ENCODE assay signal across 24 cellular contexts in the genomic region with DNA sequence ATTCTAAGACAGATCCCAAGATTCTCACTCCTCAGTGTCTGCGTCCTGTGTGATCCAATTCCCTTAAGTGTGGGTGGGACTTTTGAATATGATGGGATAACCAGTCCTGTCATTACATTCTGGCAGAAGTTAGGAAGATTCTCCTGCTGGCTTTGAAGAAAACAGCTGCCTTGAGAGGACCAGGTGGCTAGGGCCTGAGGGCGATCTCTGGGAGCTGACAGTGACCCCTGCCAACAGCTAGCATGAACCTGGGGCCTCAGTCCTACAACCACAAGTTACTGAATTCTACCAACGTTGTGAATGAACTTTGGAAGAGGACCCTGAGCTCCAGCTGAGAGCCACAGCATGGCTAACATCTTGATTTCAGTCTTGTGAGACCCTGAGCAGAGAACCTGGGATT. TPM values are rescaled to one million over a fixed set of nuclear protein-coding genes. Genes with fewer than 3 reads are reported as not detected.
DNase-seq lines count a peak whose midpoint lies in the region; ATAC-seq, FAIRE-seq and TF ChIP-seq lines count a peak whose summit lies in the region.
"Had no signal": no experiment of that assay in that cellular context is flagged by ENCODE, and none has a peak within 500 bp of the region (broad histone marks: within the 10 kb centered on the region; RNA-seq: fewer than 3 reads in every experiment).

No MANE protein-coding gene starts in this region.

- TF ChIP-seq POLR2A in HCT116 (IDR thresholded peaks at IDR 0.05; ENCODE audit: borderline replicate concordance, extremely low read depth, insufficient read depth, insufficient read length) (no peak), H1 (IDR thresholded peaks at IDR 0.05; ENCODE audit: control extremely low read depth in 1 of 2, low read depth in 2 of 2, low read length in 2 of 2) (no peak)

- H2BK20ac ChIP-seq in H1 (ENCODE audit: low read length): peak overlapping the region; percentile 68; the same call in 1 of the 2 replicates

- H3K9me3 ChIP-seq in HCT116 (ENCODE audit: control insufficient read depth in 1 of 2, insufficient read depth in 1 of 2, low read depth in 1 of 2, low read length in 2 of 2) (no peaks in the 10 kb centered on the region), RWPE2 (ENCODE audit: severe bottlenecking) (peaks cover 2% of the 10 kb centered on the region), H1 (ENCODE audit: insufficient read depth in 2 of 2, low read depth in 1 of 2, low read length in 1 of 2) (peaks cover 3 to 7% of the 10 kb centered on the region in 2 experiments; a peak in 2 of 4 replicates), neuronal stem cell (replicated peaks in 1 of 2; ENCODE audit: control insufficient read depth in 2 of 2, insufficient read depth in 1 of 2, low read depth in 1 of 2, low read length in 2 of 2) (peaks cover 2% of the 10 kb centered on the region in 2 donors)

- H3K4me1 ChIP-seq in HCT116 (ENCODE audit: control insufficient read depth in 1 of 2, insufficient read depth in 2 of 2, low read length in 2 of 2): peaks cover 45 to 60% of the 10 kb centered on the region in 2 experiments
- peaks cover 31% of the 10 kb centered on the region for H3K4me1 ChIP-seq in RWPE2 (ENCODE audit: insufficient read depth, poor library complexity, severe bottlenecking)
- H3K4me1 ChIP-seq in H1 (replicated peaks in 1 of 4; ENCODE audit: control insufficient read depth in 3 of 4, insufficient read depth in 4 of 4, low read length in 3 of 4): no peaks in the 10 kb centered on the region; a peak in 2 of 7 replicates
- peaks cover 3 to 4% of the 10 kb centered on the region in 2 donors for H3K4me1 ChIP-seq in neuronal stem cell (ENCODE audit: control insufficient read depth in 2 of 2, insufficient read depth in 1 of 2, low read depth in 1 of 2, low read length in 2 of 2)
- H3K4me1 ChIP-seq: BLaER1 treated with 17β-estradiol and CSF1 and Interleukin-3, amounts not matched to agents 10 nM and 100 nM had no signal

- H4K20me1 ChIP-seq in HCT116 (ENCODE audit: insufficient read depth): no peaks in the 10 kb centered on the region
- H4K20me1 ChIP-seq in H1 (replicated peaks in 1 of 2; ENCODE audit: control insufficient read depth in 1 of 2, insufficient read depth in 2 of 2, low read length in 2 of 2): no peaks in the 10 kb centered on the region
- H4K20me1 ChIP-seq: BLaER1 treated with 17β-estradiol and CSF1 and Interleukin-3, amounts not matched to agents 10 nM and 100 nM had no signal

- H3K79me2 ChIP-seq in HCT116 (ENCODE audit: insufficient read depth, low read length) (no peaks in the 10 kb centered on the region), H1 (ENCODE audit: control insufficient read depth in 1 of 2, insufficient read depth in 2 of 2, low read length in 2 of 2) (no peaks in the 10 kb centered on the region)

- H3K18ac ChIP-seq in H1 (ENCODE audit: extremely low read depth, low read length) (no peak overlapping the region), neuronal stem cell (ENCODE audit: low read length) (no peak overlapping the region)

- H3K56ac ChIP-seq in H1 (replicated peaks; ENCODE audit: insufficient read length, low read depth, low read length): no peak overlapping the region

- no peaks in the 10 kb centered on the region for H3K36me3 ChIP-seq in HCT116 (ENCODE audit: control insufficient read depth in 1 of 2, insufficient read depth in 2 of 2, low read length in 2 of 2)
- H3K36me3 ChIP-seq in RWPE2 (ENCODE audit: low read depth): no peaks in the 10 kb centered on the region
- no peaks in the 10 kb centered on the region; a peak in 1 of 8 replicates for H3K36me3 ChIP-seq in H1 (ENCODE audit: control insufficient read depth in 2 of 4, insufficient read depth in 4 of 4, low read length in 3 of 4)
- H3K36me3 ChIP-seq in neuronal stem cell (replicated peaks in 1 of 2; ENCODE audit: control insufficient read depth in 2 of 2, insufficient read depth in 2 of 2, low read length in 2 of 2): peaks cover 0 to 2% of the 10 kb centered on the region in 2 donors
- H3K36me3 ChIP-seq: BLaER1 treated with 17β-estradiol and CSF1 and Interleukin-3, amounts not matched to agents 10 nM and 100 nM; MG63 had no signal

- H3K4me3 ChIP-seq in HCT116 (replicated peaks in 1 of 2; ENCODE audit: low read depth in 1 of 2, low read length in 2 of 2) (no peak overlapping the region), RWPE2 (ENCODE audit: severe bottlenecking) (no peak overlapping the region), H1 (ENCODE audit: extremely low read depth in 1 of 4, insufficient read depth in 2 of 4, low read depth in 3 of 4, low read length in 4 of 4) (no peak overlapping the region), neuronal stem cell (ENCODE audit: low read length in 2 of 2) (no peak overlapping the region)
- H3K4me3 ChIP-seq: A549; BLaER1 treated with 17β-estradiol and CSF1 and Interleukin-3, amounts not matched to agents 10 nM and 100 nM; MG63 had no signal

- H2BK12ac ChIP-seq in H1 (ENCODE audit: low read depth, low read length): peak overlapping the region; percentile 35
- H2BK12ac ChIP-seq in neuronal stem cell (ENCODE audit: low read length): no peak overlapping the region

- H2AK5ac ChIP-seq in H1 (ENCODE audit: low read depth, low read length): no peak overlapping the region
- H2AK5ac ChIP-seq in neuronal stem cell (ENCODE audit: low read depth, low read length): peak overlapping the region; percentile 19

- CTCF ChIA-PET in HCT116 (lab: Charles Lee) (no interaction called here), H1 (lab: Charles Lee; ENCODE audit: partially characterized antibody) (interaction anchor here (0.8 to 1.2 kb wide), 2 partner anchors 9 to 61 kb away, joined by 3 to 6 read pairs; no protein-coding TSS in a partner anchor)

- POLR2A ChIA-PET in HCT116 (lab: Charles Lee) (interaction anchor here (1.3 kb wide), 1 partner anchor 10 kb away, joined by 3 read pairs; no protein-coding TSS in a partner anchor), H1 (lab: Charles Lee; ENCODE audit: partially characterized antibody) (interaction anchor here (0.6 to 2.5 kb wide), 3 partner anchors 9 to 59 kb away, joined by 3 to 9 read pairs (median 3); no protein-coding TSS in a partner anchor)

- H2BK15ac ChIP-seq in H1 (ENCODE audit: low read length) (no peak overlapping the region), neuronal stem cell (ENCODE audit: low read length) (no peak overlapping the region)

- H3K79me1 ChIP-seq in H1 (ENCODE audit: low read depth, low read length): no peaks in the 10 kb centered on the region
- H3K79me1 ChIP-seq in neuronal stem cell (ENCODE audit: low read depth, low read length): no peaks in the 10 kb centered on the region

- RAD21 ChIA-PET in HCT116 (lab: Charles Lee; ENCODE audit: low non-redundant PET in 1 of 2, low total read pairs in 2 of 2, uncharacterized antibody in 2 of 2, unreplicated experiment in 2 of 2): no interaction called here

- TF ChIP-seq RAD21 in HCT116 (IDR thresholded peaks at IDR 0.05; ENCODE audit: low read depth): no peak
- no peak for TF ChIP-seq RAD21 in H1 (IDR thresholded peaks at IDR 0.05 in 1 of 2, conservative IDR thresholded peaks at IDR 0.05 in 1 of 2; ENCODE audit: low read depth in 2 of 2, low read length in 2 of 2)

- H4K8ac ChIP-seq in H1 (ENCODE audit: extremely low read depth, insufficient read depth, low read length) (no peak overlapping the region), neuronal stem cell (ENCODE audit: low read depth, low read length) (no peak overlapping the region)

- H3K4ac ChIP-seq in H1 (replicated peaks; ENCODE audit: insufficient read length, low read depth, low read length): no peak overlapping the region
- H3K4ac ChIP-seq in neuronal stem cell (ENCODE audit: low read length): no peak overlapping the region

- H3K4me2 ChIP-seq in HCT116 (ENCODE audit: low read length) (no peak overlapping the region), H1 (ENCODE audit: insufficient read depth in 1 of 2, low read depth in 2 of 2, low read length in 2 of 2) (no peak overlapping the region), neuronal stem cell (ENCODE audit: insufficient read depth, low read length, poor library complexity, severe bottlenecking) (no peak overlapping the region)
- H3K4me2 ChIP-seq: A549; BLaER1 treated with 17β-estradiol and CSF1 and Interleukin-3, amounts not matched to agents 10 nM and 100 nM had no signal

- H3K9me2 ChIP-seq in HCT116 (ENCODE audit: insufficient read depth): no peaks in the 10 kb centered on the region

- H3K14ac ChIP-seq in H1 (ENCODE audit: insufficient read length) (no peak overlapping the region), neuronal stem cell (ENCODE audit: low read length) (no peak overlapping the region)

- no peaks in the 10 kb centered on the region for H3K27me3 ChIP-seq in HCT116 (ENCODE audit: insufficient read depth, low read length)
- H3K27me3 ChIP-seq in RWPE2 (ENCODE audit: insufficient read depth, poor library complexity, severe bottlenecking): no peaks in the 10 kb centered on the region
- no peaks in the 10 kb centered on the region for H3K27me3 ChIP-seq in H1 (replicated peaks in 1 of 4; ENCODE audit: control insufficient read depth in 3 of 4, extremely low read depth in 1 of 4, insufficient read depth in 3 of 4, low read length in 3 of 4)
- no peaks in the 10 kb centered on the region for H3K27me3 ChIP-seq in neuronal stem cell (ENCODE audit: control insufficient read depth in 3 of 3, insufficient read depth in 3 of 3, low read depth in 1 of 3, low read length in 3 of 3)
- H3K27me3 ChIP-seq: BLaER1 treated with 17β-estradiol and CSF1 and Interleukin-3, amounts not matched to agents 10 nM and 100 nM; MG63 had no signal

- no peak overlapping the region for H4K5ac ChIP-seq in H1 (ENCODE audit: insufficient read length, low read depth, low read length)

- FAIRE-seq in H1 (lab: Jason Lieb, UNC): no peak
- FAIRE-seq: A549, GM12891 had no signal

- no peak for TF ChIP-seq EP300 in H1 (IDR thresholded peaks at IDR 0.05; ENCODE audit: borderline replicate concordance in 1 of 2, low read depth in 2 of 2, low read length in 2 of 2)

- 83% methylated on average over 3 of the region's 3 CpGs; no CpG with 5 or more reads in 1 of the 2 experiments for WGBS in H1 (ENCODE audit: extremely low coverage in 1 of 2, insufficient coverage in 1 of 2, insufficient read length in 1 of 2, insufficient replicate concordance in 2 of 2, low coverage in 1 of 2, low lambda C conversion rate in 2 of 2, missing lambda C conversion rate in 1 of 2), 2 experiments
- WGBS in neuronal stem cell (ENCODE audit: extremely low coverage in 2 of 2, insufficient read length in 2 of 2, insufficient replicate concordance in 1 of 2), 2 donors: no CpG with 5 or more reads among the region's 3 CpGs

- peak overlapping the region; percentile 82 for H3K27ac ChIP-seq in HCT116 (ENCODE audit: low read depth, low read length)
- H3K27ac ChIP-seq in RWPE2 (ENCODE audit: poor library complexity, severe bottlenecking): peak overlapping the region; percentile 95
- no peak overlapping the region for H3K27ac ChIP-seq in H1 (ENCODE audit: low read depth, low read length)
- H3K27ac ChIP-seq in neuronal stem cell (replicated peaks; ENCODE audit: low read length): no peak overlapping the region
- H3K27ac ChIP-seq: BLaER1 treated with 17β-estradiol and CSF1 and Interleukin-3, amounts not matched to agents 10 nM and 100 nM had no signal

- peak overlapping the region; percentile 22 for H4K91ac ChIP-seq in H1 (replicated peaks; ENCODE audit: insufficient read length, low read length)
- no peak overlapping the region for H4K91ac ChIP-seq in neuronal stem cell (ENCODE audit: low read depth, low read length, poor library complexity)

- no peak for TF ChIP-seq CTCF in HCT116 (IDR thresholded peaks at IDR 0.05 in 2 of 3, conservative IDR thresholded peaks at IDR 0.05 in 1 of 3; ENCODE audit: borderline replicate concordance in 1 of 3, insufficient read depth in 1 of 3, low read depth in 2 of 3, low read length in 2 of 3)
- no peak for TF ChIP-seq CTCF in RWPE2 (IDR thresholded peaks at IDR 0.05; ENCODE audit: poor library complexity, severe bottlenecking)
- TF ChIP-seq CTCF in H1 (IDR thresholded peaks at IDR 0.05; ENCODE audit: control extremely low read depth in 1 of 3, insufficient read depth in 1 of 3, low read depth in 1 of 3, low read length in 3 of 3): no peak

- no peak overlapping the region for H2BK120ac ChIP-seq in H1 (replicated peaks; ENCODE audit: low read depth, low read length)
- no peak overlapping the region for H2BK120ac ChIP-seq in neuronal stem cell (ENCODE audit: low read depth, low read length)

- H3K9ac ChIP-seq in HCT116 (ENCODE audit: low read length) (no peak overlapping the region), H1 (replicated peaks in 1 of 4; ENCODE audit: extremely low read depth in 1 of 4, low read depth in 3 of 4, low read length in 3 of 4) (no peak overlapping the region), neuronal stem cell (ENCODE audit: low read depth, low read length, poor library complexity) (no peak overlapping the region)
- H3K9ac ChIP-seq: BLaER1 treated with 17β-estradiol and CSF1 and Interleukin-3, amounts not matched to agents 10 nM and 100 nM had no signal

- intact Hi-C loops in HCT116 (cut with micrococcal nuclease) (no loop called here), left ventricle myocardium superior (cut with micrococcal nuclease) (no loop called here)

- no TSS peak for BruUV-seq in HCT116 (replicated peaks; lab: Mats Ljungman, UMichigan)

- H2AFZ ChIP-seq in HCT116 (ENCODE audit: low read depth, low read length, poor library complexity, severe bottlenecking) (peak overlapping the region; percentile 4), H1 (ENCODE audit: low read length) (no peak overlapping the region), neuronal stem cell (ENCODE audit: low read length) (no peak overlapping the region)

- peak; percentile 16 for ATAC-seq in HCT116
- ATAC-seq in RWPE2 (ENCODE audit: low read depth): no peak
- no peak for ATAC-seq in left ventricle myocardium superior
- ATAC-seq: A549 had no signal

- no peaks in the 10 kb centered on the region for H3K23me2 ChIP-seq in H1 (ENCODE audit: low read depth, low read length)

- no peak for DNase-seq in HCT116 (ENCODE audit: low read depth, low spot score)
- DNase-seq in RWPE2 (ENCODE audit: low spot score): no peak
- no peak for DNase-seq in H1 (ENCODE audit: low read depth in 1 of 2, low spot score in 2 of 2)
- DNase-seq in neuronal stem cell (ENCODE audit: low spot score): no peak
- no peak for DNase-seq in activated CD4-positive, alpha-beta T cell treated with anti-CD3 and anti-CD28 coated beads for 4 hours
- DNase-seq in left ventricle myocardium superior: no peak
- DNase-seq in stimulated activated CD4-positive, alpha-beta T cell treated with anti-CD3 and anti-CD28 coated beads, Interleukin-15, amount 100 ng/mL, for 24 hours: no peak
- DNase-seq: AML-193; CD4-positive, alpha-beta memory T cell; COR-L47; GF-D8; KBM-7; MG63; NCI-H1105 treated with DMSO at 0.1 percent for 48 hours; NCI-H146; NCI-H1930; NCI-H446; NCI-H524 treated with DMSO at 0.1 percent for 48 hours; NCI-H774; PC-3; SIG-M5 had no signal

- H3K23ac ChIP-seq in H1 (ENCODE audit: insufficient read length): no peak overlapping the region
- no peak overlapping the region for H3K23ac ChIP-seq in neuronal stem cell (ENCODE audit: low read depth, low read length, poor library complexity)

- peak overlapping the region; percentile 2; the same call in 1 of the 2 replicates for H2BK5ac ChIP-seq in H1 (ENCODE audit: low read depth, low read length)
- H2BK5ac ChIP-seq in neuronal stem cell (ENCODE audit: low read length): peak overlapping the region; percentile 40

RNA-seq across cellular contexts. Expression of a gene that starts 44.3 kb away (rescaled TPM):
- total RNA-seq in HCT116 (2021; ENCODE audit: unreplicated experiment) (215 TPM), left ventricle myocardium superior (not detected)
- polyA plus RNA-seq in HCT116 (2012): 53.9 and 72.1 TPM in 2 replicates
- total RNA-seq in H1 (2021; fragmentation: NEBNext Ultra II Directional; extraction: Animal tissue kit (Norgen Biotek cat#: 25700)): 103 and 104 TPM in 2 replicates
- polyA plus RNA-seq in H1 (2011; rRNA removed): 46.0 and 50.7 TPM in 2 replicates
- polyA plus RNA-seq in H1 (2011; cell fraction: cytosol; rRNA removed): 45.4 TPM
- 77.0 TPM for polyA plus RNA-seq in H1 (2011; cell fraction: nucleus; rRNA removed)
- polyA plus RNA-seq in H1 (2012, experiment 1 of 2): 35.0 to 68.1 TPM (median 44.6 TPM) in 4 replicates
- polyA plus RNA-seq in H1 (2012, experiment 2 of 2): 13.2 TPM
- 89.7 TPM for polyA plus RNA-seq in H1 (2013, experiment 1 of 2)
- polyA plus RNA-seq in H1 (2013, experiment 2 of 2): 80.7 TPM
- polyA minus RNA-seq in H1 (2011; rRNA and poly(A)+ RNA removed): 38.8 and 46.1 TPM in 2 replicates
- polyA minus RNA-seq in H1 (2011; cell fraction: cytosol; rRNA and poly(A)+ RNA removed): 64.0 TPM
- 103 TPM for polyA minus RNA-seq in H1 (2011; cell fraction: nucleus; rRNA and poly(A)+ RNA removed)
- 240 TPM for polyA plus RNA-seq in neuronal stem cell (2013, experiment 1 of 2)
- polyA plus RNA-seq in neuronal stem cell (2013, experiment 2 of 2): 242 TPM
- total RNA-seq: CD4-positive, alpha-beta memory T cell had no signal
- polyA plus RNA-seq: CD4-positive, alpha-beta memory T cell had no signal

Comparison
In these comparisons a context has a peak if more than half of its experiments do, and no peak if none do; other contexts are left out.
1. H3K27ac ChIP-seq: peak in HCT116 (single experiment) and RWPE2 (single experiment); none in H1 (single experiment) and neuronal stem cell (single experiment).
2. RNA of a gene that starts 44.3 kb away (total RNA-seq): 215 TPM in HCT116 (single experiment) and 103 to 104 TPM in H1; not detected in left ventricle myocardium superior (single experiment); every median in the first group is over 10 times any median in the second.